In genomic region chr12:11500861-11501230, GRCh38 we compare ENCODE assay signal across 1 cellular context.
TF ChIP-seq lines count a peak whose summit lies in the region.

No MANE protein-coding gene starts in this region.

TF ChIP-seq in SK-N-SH treated with all-trans-retinoic acid at 6 μM for 48 hours, 23 proteins besides CTCF, POLR2A, EP300 and RAD21 (continued from another document):
- TF ChIP-seq POU6F1 (CRISPR knock-in tag; IDR thresholded peaks at IDR 0.05; ENCODE audit: borderline replicate concordance, low read depth) = no peak
- TF ChIP-seq PATZ1 (CRISPR knock-in tag; IDR thresholded peaks at IDR 0.05; ENCODE audit: borderline replicate concordance) = no peak
- TF ChIP-seq ESRRG (CRISPR knock-in tag; IDR thresholded peaks at IDR 0.05) = no peak
- TF ChIP-seq GLIS3 (CRISPR knock-in tag; IDR thresholded peaks at IDR 0.05) = no peak
- TF ChIP-seq OSR1 (CRISPR knock-in tag; IDR thresholded peaks at IDR 0.05) = no peak
